7 cellular contexts compared by ENCODE assay signal in genomic region chr18:55587341-55588000, GRCh38. TPM values are rescaled to one million over a fixed set of nuclear protein-coding genes. Genes with fewer than 3 reads are reported as not detected.
DNase-seq lines count a peak whose midpoint lies in the region; ATAC-seq and TF ChIP-seq lines count a peak whose summit lies in the region.

No MANE protein-coding gene starts in this region.

- no peak for TF ChIP-seq CTCF in GM13976 (IDR thresholded peaks at IDR 0.05; ENCODE audit: borderline replicate concordance, control extremely low read depth, extremely low read depth, insufficient read depth, missing control alignments)
- TF ChIP-seq CTCF in heart right ventricle (IDR thresholded peaks at IDR 0.05): no peak

- ATAC-seq in activated naive CD8-positive, alpha-beta T cell treated with anti-CD3 and anti-CD28 coated beads, Interleukin-2, amount 10 ng/mL, durations not matched to agents 7 days and 5 days (ENCODE audit: low read depth): no peak
- ATAC-seq in heart right ventricle: peak in 2 of 8 donors; percentile 4 to 7
- no peak for ATAC-seq in HG03097 (IDR thresholded peaks at IDR 0.05; ENCODE audit: low FRiP score, unreplicated experiment)
- ATAC-seq in GM21576 (IDR thresholded peaks at IDR 0.05; ENCODE audit: unreplicated experiment): no peak

- H3K4me1 Mint-ChIP-seq in activated naive CD8-positive, alpha-beta T cell treated with anti-CD3 and anti-CD28 coated beads, Interleukin-2, amount 10 ng/mL, durations not matched to agents 7 days and 5 days: peaks cover 13% of the 10 kb centered on the region

- H3K27me3 ChIP-seq in heart right ventricle: no peaks in the 10 kb centered on the region

- H3K27ac Mint-ChIP-seq in activated naive CD8-positive, alpha-beta T cell treated with anti-CD3 and anti-CD28 coated beads, Interleukin-2, amount 10 ng/mL, durations not matched to agents 7 days and 5 days: peak overlapping the region; percentile 71

- no peaks in the 10 kb centered on the region for H3K36me3 Mint-ChIP-seq in activated naive CD8-positive, alpha-beta T cell treated with anti-CD3 and anti-CD28 coated beads, Interleukin-2, amount 10 ng/mL, durations not matched to agents 7 days and 5 days

- no peaks in the 10 kb centered on the region for H3K9me3 ChIP-seq in heart right ventricle

- WGBS in heart right ventricle, 2 donors: 1% methylated on average over 36 to 44 of the region's 44 CpGs

- no peaks in the 10 kb centered on the region for H3K9me3 Mint-ChIP-seq in activated naive CD8-positive, alpha-beta T cell treated with anti-CD3 and anti-CD28 coated beads, Interleukin-2, amount 10 ng/mL, durations not matched to agents 7 days and 5 days

- POLR2A ChIA-PET in activated naive CD8-positive, alpha-beta T cell treated with anti-CD3 and anti-CD28 coated beads, Interleukin-2, amount 10 ng/mL, durations not matched to agents 7 days and 5 days (lab: Charles Lee): interaction anchor here (0.7 kb wide), 1 partner anchor 1063 kb away, joined by 3 read pairs; no protein-coding TSS in a partner anchor

- H3K4me3 ChIP-seq in heart right ventricle: peak overlapping the region in 9 of 10 donors; percentile 49 to 78 (median 74)

- peaks cover 0 to 43% (median 33%) of the 10 kb centered on the region in 9 donors for H3K4me1 ChIP-seq in heart right ventricle

- peak overlapping the region; percentile 90 for H3K4me3 Mint-ChIP-seq in activated naive CD8-positive, alpha-beta T cell treated with anti-CD3 and anti-CD28 coated beads, Interleukin-2, amount 10 ng/mL, durations not matched to agents 7 days and 5 days

- in situ Hi-C loops in GM13976 (cut with MboI; ENCODE audit: low sequenced_read_pairs, unreplicated experiment): no loop called here

- peaks cover 0 to 21% (median 0%) of the 10 kb centered on the region in 9 donors for H3K36me3 ChIP-seq in heart right ventricle

- intact Hi-C loops in heart right ventricle (cut with DNase I): loop anchor here in 9 of 10 donors (5.0 to 10.0 kb wide), 18 partner anchors 73 to 990 kb away; no protein-coding TSS in a partner anchor

- H3K27ac ChIP-seq in heart right ventricle: peak overlapping the region; percentile 75 to 95 (median 87)

- peaks cover 52% of the 10 kb centered on the region for H3K27me3 Mint-ChIP-seq in activated naive CD8-positive, alpha-beta T cell treated with anti-CD3 and anti-CD28 coated beads, Interleukin-2, amount 10 ng/mL, durations not matched to agents 7 days and 5 days

- DNase-seq in GM13976 (ENCODE audit: low spot score) (peak; percentile 48), NCI-H1694 treated with DMSO at 0.1 percent for 48 hours (lab: John Stamatoyannopoulos, UW) (peak; percentile 32), heart right ventricle (peak; percentile 30 to 48), pons (ENCODE audit: low spot score) (peak; percentile 54)
- DNase-seq in activated naive CD8-positive, alpha-beta T cell treated with anti-CD3 and anti-CD28 coated beads, Interleukin-2, amount 10 ng/mL, durations not matched to agents 7 days and 5 days: no peak

RNA-seq across cellular contexts. Expression of gene TCF4, which starts 0.5 kb away (rescaled TPM):
- 1 to 10 TPM in 1 of 2 experiments, under 1 TPM in 1; 0.75 to 1.4 TPM for total RNA-seq in activated naive CD8-positive, alpha-beta T cell treated with anti-CD3 and anti-CD28 coated beads, Interleukin-2, amount 10 ng/mL, durations not matched to agents 7 days and 5 days
- total RNA-seq in heart right ventricle: 10 to 100 TPM; 50.0 to 90.1 (median 70.5) TPM
- polyA plus RNA-seq in heart right ventricle: 10 to 100 TPM; 12.6 to 22.1 TPM

Comparison
In these comparisons a context has a peak if more than half of its experiments do, and no peak if none do; other contexts are left out.
1. RNA of gene TCF4, which starts 0.5 kb away (total RNA-seq): 50.0 to 90.1 TPM in heart right ventricle; 0.75 to 1.4 TPM in activated naive CD8-positive, alpha-beta T cell treated with anti-CD3 and anti-CD28 coated beads, Interleukin-2, amount 10 ng/mL, durations not matched to agents 7 days and 5 days; every median in the first group is over 10 times any median in the second.